In genomic region chr1:37673920-37674319, GRCh38 we compare ENCODE assay signal across 15 cellular contexts. TPM values are rescaled to one million over a fixed set of nuclear protein-coding genes. Genes with fewer than 3 reads are reported as not detected.
DNase-seq lines count a peak whose midpoint lies in the region; ATAC-seq, FAIRE-seq and TF ChIP-seq lines count a peak whose summit lies in the region.
"Had no signal": no experiment of that assay in that cellular context is flagged by ENCODE, and none has a peak within 500 bp of the region (broad histone marks: within the 10 kb centered on the region; RNA-seq: fewer than 3 reads in every experiment).

No MANE protein-coding gene starts in this region.

- H3K4me1 ChIP-seq in kidney (ENCODE audit: control insufficient read depth in 1 of 2, insufficient read depth in 1 of 2, low read depth in 1 of 2, low read length in 2 of 2) (no peaks in the 10 kb centered on the region), upper lobe of right lung (peaks cover 11% of the 10 kb centered on the region)
- H3K4me1 ChIP-seq: A549, right lobe of liver had no signal

- ATAC-seq in upper lobe of right lung: peak; percentile 28
- ATAC-seq: A549, Panc1 had no signal

- H3K9ac ChIP-seq in kidney (ENCODE audit: low read length in 2 of 2): no peak overlapping the region

- TF ChIP-seq CTCF in kidney (IDR thresholded peaks at IDR 0.05; ENCODE audit: borderline replicate concordance, extremely low read depth, insufficient read depth) (no peak), upper lobe of right lung (IDR thresholded peaks at IDR 0.05) (no peak), coronary artery (IDR thresholded peaks at IDR 0.05) (no peak)

- FAIRE-seq in kidney (lab: Jason Lieb, UNC): no peak
- FAIRE-seq: A549 had no signal

- H3K36me3 ChIP-seq in kidney (ENCODE audit: control insufficient read depth in 1 of 2, insufficient read depth in 2 of 2, low read length in 2 of 2) (no peaks in the 10 kb centered on the region), upper lobe of right lung (no peaks in the 10 kb centered on the region)
- H3K36me3 ChIP-seq: right lobe of liver, thoracic aorta had no signal

- no peak overlapping the region for H3K27ac ChIP-seq in kidney (ENCODE audit: low read depth in 2 of 2, low read length in 2 of 2)
- H3K27ac ChIP-seq in upper lobe of right lung: no peak overlapping the region
- no peak overlapping the region for H3K27ac ChIP-seq in coronary artery
- H3K27ac ChIP-seq: A549, right lobe of liver, thoracic aorta had no signal

- H3K27me3 ChIP-seq in upper lobe of right lung: no peaks in the 10 kb centered on the region
- H3K27me3 ChIP-seq: right lobe of liver had no signal

- intact Hi-C loops in kidney (cut with DNase I): no loop called here
- intact Hi-C loops in upper lobe of right lung (cut with DNase I): no loop called here

- H3K4me3 ChIP-seq in kidney (ENCODE audit: low read length in 2 of 2): no peak overlapping the region
- no peak overlapping the region for H3K4me3 ChIP-seq in upper lobe of right lung
- no peak overlapping the region for H3K4me3 ChIP-seq in coronary artery
- H3K4me3 ChIP-seq: A549, lung, right lobe of liver, thoracic aorta had no signal

- peak; percentile 16 for DNase-seq in activated CD4-positive, CD25-positive, alpha-beta regulatory T cell treated with anti-CD3 and anti-CD28 coated beads, Interleukin-2, amount 50 U/mL, for 16 hours (ENCODE audit: low read depth, low spot score)
- no peak for DNase-seq in activated CD4-positive, CD25-positive, alpha-beta regulatory T cell (lab: John Stamatoyannopoulos, UW)
- peak; percentile 22 for DNase-seq in activated T-cell treated with anti-CD3 and anti-CD28 coated beads for 4 hours
- DNase-seq in kidney: peak; percentile 30
- DNase-seq in upper lobe of right lung: no peak
- DNase-seq in coronary artery (ENCODE audit: low spot score): no peak
- DNase-seq in NCI-H774 (lab: John Stamatoyannopoulos, UW): no peak
- no peak for DNase-seq in globus pallidus (ENCODE audit: low spot score)
- DNase-seq: erythroblast, NCI-H1436, right lobe of liver had no signal

- H3K9me3 ChIP-seq in kidney (ENCODE audit: control insufficient read depth in 1 of 2, low read length in 2 of 2): no peaks in the 10 kb centered on the region
- no peaks in the 10 kb centered on the region for H3K9me3 ChIP-seq in upper lobe of right lung
- H3K9me3 ChIP-seq: A549, right lobe of liver, thoracic aorta had no signal

RNA-seq across cellular contexts. Expression of gene CDCA8, which starts 18.4 kb away (rescaled TPM):
- 1.0 TPM for total RNA-seq in kidney
- polyA plus RNA-seq in kidney (ENCODE audit: insufficient read depth, low read depth, low replicate concordance): 0.71 TPM
- total RNA-seq in upper lobe of right lung: 0.78 TPM

RNA-seq across cellular contexts. Expression of gene RSPO1, which starts 39.2 kb away (rescaled TPM):
- total RNA-seq in kidney (0.19 TPM), upper lobe of right lung (9.1 TPM)
- polyA plus RNA-seq in kidney (ENCODE audit: insufficient read depth, low read depth, low replicate concordance): 0.26 TPM
- total RNA-seq: right lobe of liver had no signal

Comparison
In these comparisons a context has a peak if more than half of its experiments do, and no peak if none do; other contexts are left out.
1. DNase-seq: peak in activated CD4-positive, CD25-positive, alpha-beta regulatory T cell treated with anti-CD3 and anti-CD28 coated beads, Interleukin-2, amount 50 U/mL, for 16 hours (single experiment), activated T-cell treated with anti-CD3 and anti-CD28 coated beads for 4 hours (single experiment) and kidney (single experiment); none in activated CD4-positive, CD25-positive, alpha-beta regulatory T cell (0 of 4), upper lobe of right lung (single experiment), coronary artery (single experiment), NCI-H774 (single experiment) and globus pallidus (single experiment).